In genomic region chr2:239158641-239159475, GRCh38 we compare ENCODE assay signal across 14 cellular contexts.
A peak's percentile ranks its signal among the peaks of the same experiment; 100 is the strongest.
DNase-seq lines count a peak whose midpoint lies in the region; ATAC-seq and TF ChIP-seq lines count a peak whose summit lies in the region.
"Had no signal": no experiment of that assay in that cellular context is flagged by ENCODE, and none has a peak within 500 bp of the region (broad histone marks: within the 10 kb centered on the region; RNA-seq: fewer than 3 reads in every experiment).

No MANE protein-coding gene starts in this region.

- no peaks in the 10 kb centered on the region for H3K4me1 ChIP-seq in right lobe of liver
- H3K4me1 ChIP-seq in upper lobe of left lung, result peaks cover 0 to 10% (median 8%) of the 10 kb centered on the region in 4 donors
- H3K4me1 ChIP-seq: colonic mucosa had no signal

- no peak for DNase-seq in activated naive CD8-positive, alpha-beta T cell treated with anti-CD3 and anti-CD28 coated beads for 36 hours
- no peak for DNase-seq in activated naive CD8-positive, alpha-beta T cell treated with anti-CD3 and anti-CD28 coated beads, Interleukin-2, amount 50 U/mL, for 24 hours
- DNase-seq in right lobe of liver, result peak in 2 of 3 donors; percentile 39 to 49
- DNase-seq in upper lobe of left lung, result peak; percentile 20 to 76
- DNase-seq in GM19238 (ENCODE audit: insufficient read length, low spot score), result no peak
- DNase-seq: activated CD4-positive, alpha-beta T cell treated with anti-CD3 and anti-CD28 coated beads, Interleukin-2, amount 50 U/mL, for 1 hour; colonic mucosa; GDM1; MV-4-11; stimulated activated naive CD4-positive, alpha-beta T cell treated with Interleukin-2 at 50 U/mL for 16 hours had no signal

- H3K27ac ChIP-seq in right lobe of liver, result no peak overlapping the region
- H3K27ac ChIP-seq in upper lobe of left lung, result no peak overlapping the region

- intact Hi-C loops in right lobe of liver (cut with DNase I), result no loop called here

- WGBS in right lobe of liver (ENCODE audit: insufficient coverage, low coverage, low lambda C conversion rate, missing lambda C conversion rate), result 96% methylated on average over 20 of the region's 29 CpGs
- WGBS in upper lobe of left lung, 2 donors, result 97 to 98% methylated on average over 27 to 29 of the region's 29 CpGs

- peaks cover 32% of the 10 kb centered on the region for H3K36me3 Mint-ChIP-seq in activated naive CD8-positive, alpha-beta T cell treated with anti-CD3 and anti-CD28 coated beads for 36 hours
- peaks cover 31% of the 10 kb centered on the region for H3K36me3 Mint-ChIP-seq in activated naive CD8-positive, alpha-beta T cell treated with anti-CD3 and anti-CD28 coated beads, Interleukin-2, amount 50 U/mL, for 24 hours (ENCODE audit: low read depth)
- peaks cover 73% of the 10 kb centered on the region for H3K36me3 Mint-ChIP-seq in activated T-helper 17 cell treated with anti-CD3 and anti-CD28 coated beads, Interleukin-2, amount 50 U/mL, for 72 hours (ENCODE audit: low read depth)

- no peaks in the 10 kb centered on the region for H3K9me3 ChIP-seq in right lobe of liver
- no peaks in the 10 kb centered on the region for H3K9me3 ChIP-seq in upper lobe of left lung
- H3K9me3 ChIP-seq: colonic mucosa had no signal

- no peak overlapping the region for H3K4me3 Mint-ChIP-seq in activated naive CD8-positive, alpha-beta T cell treated with anti-CD3 and anti-CD28 coated beads for 36 hours
- no peak overlapping the region for H3K4me3 Mint-ChIP-seq in activated naive CD8-positive, alpha-beta T cell treated with anti-CD3 and anti-CD28 coated beads, Interleukin-2, amount 50 U/mL, for 24 hours
- H3K4me3 Mint-ChIP-seq in activated T-helper 17 cell treated with anti-CD3 and anti-CD28 coated beads, Interleukin-2, amount 50 U/mL, for 72 hours, result no peak overlapping the region
- H3K4me3 Mint-ChIP-seq: T-cell had no signal

- TF ChIP-seq EP300 in upper lobe of left lung (IDR thresholded peaks at IDR 0.05), result no peak

- H3K27me3 Mint-ChIP-seq in activated naive CD8-positive, alpha-beta T cell treated with anti-CD3 and anti-CD28 coated beads for 36 hours, result no peaks in the 10 kb centered on the region
- no peaks in the 10 kb centered on the region for H3K27me3 Mint-ChIP-seq in activated naive CD8-positive, alpha-beta T cell treated with anti-CD3 and anti-CD28 coated beads, Interleukin-2, amount 50 U/mL, for 24 hours
- H3K27me3 Mint-ChIP-seq in activated T-helper 17 cell treated with anti-CD3 and anti-CD28 coated beads, Interleukin-2, amount 50 U/mL, for 72 hours, result no peaks in the 10 kb centered on the region
- H3K27me3 Mint-ChIP-seq: T-cell had no signal

- H3K27me3 ChIP-seq in right lobe of liver, result no peaks in the 10 kb centered on the region
- H3K27me3 ChIP-seq in upper lobe of left lung, result no peaks in the 10 kb centered on the region
- H3K27me3 ChIP-seq: colonic mucosa had no signal

- TF ChIP-seq CTCF in right lobe of liver (IDR thresholded peaks at IDR 0.05), result no peak
- no peak for TF ChIP-seq CTCF in upper lobe of left lung (IDR thresholded peaks at IDR 0.05)

- H3K4me1 Mint-ChIP-seq in activated naive CD8-positive, alpha-beta T cell treated with anti-CD3 and anti-CD28 coated beads for 36 hours, result peaks cover 3% of the 10 kb centered on the region
- H3K4me1 Mint-ChIP-seq in activated naive CD8-positive, alpha-beta T cell treated with anti-CD3 and anti-CD28 coated beads, Interleukin-2, amount 50 U/mL, for 24 hours, result peaks cover 2% of the 10 kb centered on the region
- peaks cover 17% of the 10 kb centered on the region for H3K4me1 Mint-ChIP-seq in activated T-helper 17 cell treated with anti-CD3 and anti-CD28 coated beads, Interleukin-2, amount 50 U/mL, for 72 hours

- H3K9me3 Mint-ChIP-seq in activated naive CD8-positive, alpha-beta T cell treated with anti-CD3 and anti-CD28 coated beads for 36 hours, result peaks cover 3% of the 10 kb centered on the region
- no peaks in the 10 kb centered on the region for H3K9me3 Mint-ChIP-seq in activated naive CD8-positive, alpha-beta T cell treated with anti-CD3 and anti-CD28 coated beads, Interleukin-2, amount 50 U/mL, for 24 hours
- no peaks in the 10 kb centered on the region for H3K9me3 Mint-ChIP-seq in activated T-helper 17 cell treated with anti-CD3 and anti-CD28 coated beads, Interleukin-2, amount 50 U/mL, for 72 hours
- H3K9me3 Mint-ChIP-seq: T-cell had no signal

- TF ChIP-seq POLR2A in right lobe of liver (IDR thresholded peaks at IDR 0.05) (no peak), upper lobe of left lung (IDR thresholded peaks at IDR 0.05) (no peak)

- H3K4me3 ChIP-seq in right lobe of liver (no peak overlapping the region), upper lobe of left lung (no peak overlapping the region)
- H3K4me3 ChIP-seq: colonic mucosa had no signal

- ATAC-seq in activated naive CD8-positive, alpha-beta T cell treated with anti-CD3 and anti-CD28 coated beads, Interleukin-2, amount 50 U/mL, for 24 hours, result no peak
- ATAC-seq in activated T-helper 17 cell treated with anti-CD3 and anti-CD28 coated beads, Interleukin-2, amount 50 U/mL, for 72 hours (replicated peaks), result no peak
- ATAC-seq in right lobe of liver (no peak), upper lobe of left lung (ENCODE audit: low FRiP score in 2 of 2) (peak in 1 of 2 donors; percentile 16), GM19397 (IDR thresholded peaks at IDR 0.05; ENCODE audit: unreplicated experiment) (no peak), GM21367 (IDR thresholded peaks at IDR 0.05; ENCODE audit: unreplicated experiment) (no peak)
- ATAC-seq: T-cell had no signal

- H3K36me3 ChIP-seq in right lobe of liver (peaks cover 0 to 23% (median 2%) of the 10 kb centered on the region in 4 donors), upper lobe of left lung (peaks cover 12 to 67% (median 45%) of the 10 kb centered on the region in 4 donors)
- H3K36me3 ChIP-seq: colonic mucosa had no signal

- H3K27ac Mint-ChIP-seq in activated naive CD8-positive, alpha-beta T cell treated with anti-CD3 and anti-CD28 coated beads for 36 hours, result peak overlapping the region; percentile 50
- no peak overlapping the region for H3K27ac Mint-ChIP-seq in activated naive CD8-positive, alpha-beta T cell treated with anti-CD3 and anti-CD28 coated beads, Interleukin-2, amount 50 U/mL, for 24 hours
- H3K27ac Mint-ChIP-seq in activated T-helper 17 cell treated with anti-CD3 and anti-CD28 coated beads, Interleukin-2, amount 50 U/mL, for 72 hours, result peak overlapping the region; percentile 65

Comparison
In these comparisons a context has a peak if more than half of its experiments do, and no peak if none do; other contexts are left out.
1. DNase-seq: peak in right lobe of liver (2 of 3) and upper lobe of left lung (2 of 2); none in activated naive CD8-positive, alpha-beta T cell treated with anti-CD3 and anti-CD28 coated beads for 36 hours (single experiment), activated naive CD8-positive, alpha-beta T cell treated with anti-CD3 and anti-CD28 coated beads, Interleukin-2, amount 50 U/mL, for 24 hours (single experiment) and GM19238 (single experiment).